ENCODE assay signal across 20 cellular contexts in the genomic region with DNA sequence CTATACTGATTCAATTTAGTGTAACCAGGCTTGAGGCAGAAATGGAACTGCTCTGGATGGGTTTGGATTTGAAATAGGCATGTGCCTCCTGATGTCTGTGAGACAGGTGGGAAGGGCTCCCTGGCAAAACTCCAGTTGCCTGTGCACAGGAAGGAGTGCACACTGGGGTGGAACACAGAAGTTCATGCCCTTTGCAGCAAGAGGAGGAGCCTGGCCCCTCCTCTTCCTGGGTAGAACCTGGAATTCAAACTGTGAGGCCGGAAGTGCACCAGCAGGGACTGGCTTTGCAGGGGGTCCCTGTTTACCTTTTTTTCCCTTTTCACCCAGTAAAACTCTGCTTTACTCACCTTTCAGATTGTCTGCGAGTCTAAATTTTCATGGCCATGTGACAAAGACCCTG.
"Had no signal": no experiment of that assay in that cellular context is flagged by ENCODE, and none has a peak within 500 bp of the region (broad histone marks: within the 10 kb centered on the region; RNA-seq: fewer than 3 reads in every experiment).

No MANE protein-coding gene starts in this region.

- H3K9me3 ChIP-seq: thoracic aorta, transverse colon had no signal

- ATAC-seq: left cardiac atrium; left ventricle myocardium superior; naive thymus-derived CD4-positive, alpha-beta T cell had no signal

- H3K4me3 ChIP-seq: dorsolateral prefrontal cortex, hepatocyte, sigmoid colon, skin epidermis, stomach, thoracic aorta, transverse colon had no signal

- H2AFZ ChIP-seq: hepatocyte had no signal

- H3K27me3 ChIP-seq: dorsolateral prefrontal cortex, hepatocyte, sigmoid colon, stomach, transverse colon had no signal

- H3K79me2 ChIP-seq: hepatocyte had no signal

- H3K27ac ChIP-seq: dorsolateral prefrontal cortex, hepatocyte, sigmoid colon, skin epidermis, stomach, thoracic aorta, transverse colon had no signal

- H3K36me3 ChIP-seq: sigmoid colon, stomach, thoracic aorta, transverse colon had no signal

- DNase-seq: cortex of kidney; dorsolateral prefrontal cortex; effector CD8-positive, alpha-beta T cell; foreskin melanocyte; head of caudate nucleus; kidney; left cardiac atrium; left ventricle myocardium superior; naive thymus-derived CD4-positive, alpha-beta T cell; nephron progenitor cell; posterior cingulate gyrus; sigmoid colon; stimulated activated CD4-positive, alpha-beta T cell treated with anti-CD3 and anti-CD28 coated beads, Interleukin-2, amount 100 ng/mL, for 24 hours; stimulated activated naive CD4-positive, alpha-beta T cell; stomach; substantia nigra; transverse colon had no signal

- H3K4me2 ChIP-seq: hepatocyte had no signal

- H3K4me1 ChIP-seq: sigmoid colon, stomach had no signal
